24 cellular contexts compared by ENCODE assay signal in genomic region chr1:56922070-56922469, GRCh38. TPM values are rescaled to one million over a fixed set of nuclear protein-coding genes. Genes with fewer than 3 reads are reported as not detected.
DNase-seq lines count a peak whose midpoint lies in the region; ATAC-seq, FAIRE-seq and TF ChIP-seq lines count a peak whose summit lies in the region.
"Had no signal": no experiment of that assay in that cellular context is flagged by ENCODE, and none has a peak within 500 bp of the region (broad histone marks: within the 10 kb centered on the region; RNA-seq: fewer than 3 reads in every experiment).

No MANE protein-coding gene starts in this region.

- H3K27ac Mint-ChIP-seq in stimulated activated naive B cell treated with anti-CD40 and anti-IgM and Interleukin-4, amounts not matched to agents 10 μg/mL and 1 μg/mL and 100 μg/mL, for 72 hours: no peak overlapping the region
- H3K27ac Mint-ChIP-seq in activated CD8-positive, alpha-beta memory T cell treated with anti-CD3 and anti-CD28 coated beads, Interleukin-2, amount 10 ng/mL, durations not matched to agents 7 days and 5 days: no peak overlapping the region
- H3K27ac Mint-ChIP-seq: CD8-positive, alpha-beta T cell; T-helper 17 cell had no signal

- no peaks in the 10 kb centered on the region for H3K9me3 ChIP-seq in GM12878 (replicated peaks; ENCODE audit: control insufficient read depth, insufficient read depth, low read length)
- H3K9me3 ChIP-seq: BLaER1 had no signal

- no peak overlapping the region for H3K4me3 ChIP-seq in GM12878
- H3K4me3 ChIP-seq: BLaER1 had no signal

- CTCF ChIA-PET in GM12878 (lab: Yijun Ruan, JAX): no interaction called here
- CTCF ChIA-PET in activated CD8-positive, alpha-beta memory T cell treated with anti-CD3 and anti-CD28 coated beads, Interleukin-2, amount 10 ng/mL, durations not matched to agents 7 days and 5 days (lab: Charles Lee): no interaction called here

- intact Hi-C loops in GM12878 (cut with micrococcal nuclease; ENCODE audit: unreplicated experiment): no loop called here

- TF ChIP-seq EP300 in GM12878 (IDR thresholded peaks at IDR 0.05; ENCODE audit: borderline replicate concordance in 1 of 2, control insufficient read depth in 1 of 2, low read depth in 2 of 2, low read length in 2 of 2): no peak

- H3K36me3 Mint-ChIP-seq in stimulated activated naive B cell treated with anti-CD40 and anti-IgM and Interleukin-4, amounts not matched to agents 10 μg/mL and 1 μg/mL and 100 μg/mL, for 72 hours: no peaks in the 10 kb centered on the region
- H3K36me3 Mint-ChIP-seq in activated CD8-positive, alpha-beta memory T cell treated with anti-CD3 and anti-CD28 coated beads, Interleukin-2, amount 10 ng/mL, durations not matched to agents 7 days and 5 days: no peaks in the 10 kb centered on the region
- H3K36me3 Mint-ChIP-seq: CD8-positive, alpha-beta T cell had no signal

- TF ChIP-seq RAD21 in GM12878 (IDR thresholded peaks at IDR 0.05; ENCODE audit: insufficient read depth, low read depth, low read length): no peak

- H3K9ac ChIP-seq in GM12878 (ENCODE audit: control insufficient read depth, insufficient read depth, low read length): no peak overlapping the region
- H3K9ac ChIP-seq: BLaER1 had no signal

- H3K27me3 Mint-ChIP-seq in stimulated activated naive B cell treated with anti-CD40 and anti-IgM and Interleukin-4, amounts not matched to agents 10 μg/mL and 1 μg/mL and 100 μg/mL, for 72 hours: peaks cover 0 to 4% of the 10 kb centered on the region in 2 donors
- no peaks in the 10 kb centered on the region for H3K27me3 Mint-ChIP-seq in activated CD8-positive, alpha-beta memory T cell treated with anti-CD3 and anti-CD28 coated beads, Interleukin-2, amount 10 ng/mL, durations not matched to agents 7 days and 5 days

- POLR2A ChIA-PET in GM12878 (lab: Charles Lee): no interaction called here

- RAD21 ChIA-PET in GM12878 (lab: Charles Lee; ENCODE audit: unreplicated experiment): no interaction called here

- no peak overlapping the region for H2AFZ ChIP-seq in GM12878 (ENCODE audit: control insufficient read depth, low read depth, low read length)

- 7% methylated on average over 4 of the region's 4 CpGs for WGBS in GM12878 (ENCODE audit: insufficient coverage, insufficient replicate concordance, low lambda C conversion rate, missing lambda C conversion rate)

- TF ChIP-seq CTCF in GM12878 (IDR thresholded peaks at IDR 0.05 in 2 of 3, conservative IDR thresholded peaks at IDR 0.05 in 1 of 3; ENCODE audit: control insufficient read depth in 2 of 3, extremely low read depth in 1 of 3, insufficient read depth in 1 of 3, low read depth in 3 of 3, low read length in 3 of 3): no peak

- H3K4me1 Mint-ChIP-seq in stimulated activated naive B cell treated with anti-CD40 and anti-IgM and Interleukin-4, amounts not matched to agents 10 μg/mL and 1 μg/mL and 100 μg/mL, for 72 hours: no peaks in the 10 kb centered on the region
- no peaks in the 10 kb centered on the region for H3K4me1 Mint-ChIP-seq in activated CD8-positive, alpha-beta memory T cell treated with anti-CD3 and anti-CD28 coated beads, Interleukin-2, amount 10 ng/mL, durations not matched to agents 7 days and 5 days
- H3K4me1 Mint-ChIP-seq: T-helper 17 cell had no signal

- no peak for FAIRE-seq in GM12878 (lab: Jason Lieb, UNC)
- FAIRE-seq: A204.1, D721Med, GM19239 had no signal

- in situ Hi-C loops in GM12878 (cut with MboI): no loop called here

- H3K36me3 ChIP-seq in GM12878 (ENCODE audit: control insufficient read depth in 2 of 2, insufficient read depth in 2 of 2, low read length in 1 of 2): no peaks in the 10 kb centered on the region
- H3K36me3 ChIP-seq: BLaER1 had no signal

- H3K4me1 ChIP-seq in GM12878 (ENCODE audit: control insufficient read depth, insufficient read depth, low read length): no peaks in the 10 kb centered on the region

- H3K9me3 Mint-ChIP-seq in stimulated activated naive B cell treated with anti-CD40 and anti-IgM and Interleukin-4, amounts not matched to agents 10 μg/mL and 1 μg/mL and 100 μg/mL, for 72 hours: peaks cover 0 to 5% of the 10 kb centered on the region in 2 donors
- no peaks in the 10 kb centered on the region for H3K9me3 Mint-ChIP-seq in activated CD8-positive, alpha-beta memory T cell treated with anti-CD3 and anti-CD28 coated beads, Interleukin-2, amount 10 ng/mL, durations not matched to agents 7 days and 5 days (ENCODE audit: low read depth)
- H3K9me3 Mint-ChIP-seq: CD8-positive, alpha-beta T cell had no signal

- no peaks in the 10 kb centered on the region for H4K20me1 ChIP-seq in GM12878 (ENCODE audit: control insufficient read depth, insufficient read depth)
- H4K20me1 ChIP-seq: BLaER1 had no signal

- H3K27ac ChIP-seq in GM12878 (ENCODE audit: control insufficient read depth, insufficient read depth): no peak overlapping the region
- H3K27ac ChIP-seq: BLaER1 had no signal

- H3K79me2 ChIP-seq in GM12878 (ENCODE audit: control insufficient read depth, insufficient read depth, low read length): no peaks in the 10 kb centered on the region

- ATAC-seq in HG03521 (IDR thresholded peaks at IDR 0.05; ENCODE audit: unreplicated experiment): peak; percentile 45
- peak; percentile 95 for ATAC-seq in GM12878
- ATAC-seq in stimulated activated naive B cell treated with anti-CD40 and anti-IgM and Interleukin-4, amounts not matched to agents 10 μg/mL and 1 μg/mL and 100 μg/mL, for 72 hours (replicated peaks): peak; percentile 49 to 66
- ATAC-seq in activated CD8-positive, alpha-beta memory T cell treated with anti-CD3 and anti-CD28 coated beads, Interleukin-2, amount 10 ng/mL, durations not matched to agents 7 days and 5 days: no peak
- no peak for ATAC-seq in GM19397 (IDR thresholded peaks at IDR 0.05; ENCODE audit: unreplicated experiment)
- ATAC-seq: CD8-positive, alpha-beta T cell; HCT116; SK-N-SH treated with all-trans-retinoic acid at 6 μM for 48 hours; T-helper 17 cell had no signal

- DNase-seq in SKM-1 treated with dmso at 0.1 percent for 144 hours (lab: John Stamatoyannopoulos, UW; ENCODE audit: unreplicated experiment) (peak; percentile 32), SKM-1 (lab: John Stamatoyannopoulos, UW; ENCODE audit: unreplicated experiment) (no peak), GM12878 (ENCODE audit: low read depth, low spot score) (no peak), activated gamma-delta T cell treated with Interleukin-2 at 50 U/mL for 16 hours (no peak)
- no peak for DNase-seq in stimulated activated naive B cell treated with anti-CD40 and anti-IgM and Interleukin-4, amounts not matched to agents 10 μg/mL and 1 μg/mL and 100 μg/mL, for 72 hours
- no peak for DNase-seq in activated CD8-positive, alpha-beta memory T cell treated with anti-CD3 and anti-CD28 coated beads, Interleukin-2, amount 10 ng/mL, durations not matched to agents 7 days and 5 days
- DNase-seq: CD8-positive, alpha-beta T cell; DND-41; GDM1; Kasumi-1; MM.1S; NCI-H146; NCI-H2081; NCI-H510A; SHP77; T-helper 17 cell had no signal

- BruUV-seq in GM12878 (replicated peaks; lab: Mats Ljungman, UMichigan): no TSS peak

- SMC1A ChIA-PET in GM12878 (lab: Charles Lee; ENCODE audit: uncharacterized antibody, unreplicated experiment): no interaction called here

- no peak for TF ChIP-seq POLR2A in GM12878 (IDR thresholded peaks at IDR 0.05; ENCODE audit: low read depth, low read length)

- no peaks in the 10 kb centered on the region; a peak in 1 of 4 replicates for H3K27me3 ChIP-seq in GM12878 (replicated peaks in 1 of 2; ENCODE audit: control insufficient read depth in 2 of 2, insufficient read depth in 2 of 2, low read length in 1 of 2)
- H3K27me3 ChIP-seq: BLaER1 had no signal

- H3K4me2 ChIP-seq in GM12878 (ENCODE audit: control insufficient read depth, insufficient read depth): no peak overlapping the region
- H3K4me2 ChIP-seq: BLaER1 had no signal

- H3K4me3 Mint-ChIP-seq in stimulated activated naive B cell treated with anti-CD40 and anti-IgM and Interleukin-4, amounts not matched to agents 10 μg/mL and 1 μg/mL and 100 μg/mL, for 72 hours: no peak overlapping the region
- no peak overlapping the region for H3K4me3 Mint-ChIP-seq in activated CD8-positive, alpha-beta memory T cell treated with anti-CD3 and anti-CD28 coated beads, Interleukin-2, amount 10 ng/mL, durations not matched to agents 7 days and 5 days
- H3K4me3 Mint-ChIP-seq: CD8-positive, alpha-beta T cell; T-helper 17 cell had no signal

TF ChIP-seq in GM12878, 131 proteins besides CTCF, POLR2A, EP300 and RAD21 (continues in another document):
- peak; percentile 80 for TF ChIP-seq ATF7 (IDR thresholded peaks at IDR 0.05; ENCODE audit: low read depth)
- no peak for TF ChIP-seq MTA3 (IDR thresholded peaks at IDR 0.05; ENCODE audit: borderline replicate concordance, low read length)

RNA-seq across cellular contexts. Expression of gene C8B, which starts 43.7 kb away (rescaled TPM):
- not detected in 2 replicates for total RNA-seq in GM12878 (2013; cell fraction: nucleolus; rRNA removed)
- total RNA-seq in GM12878 (2014; rRNA removed): not detected in 2 replicates
- not detected in 2 replicates for total RNA-seq in GM12878 (2014; rRNA removed; fragmentation: Illumina TruSeq; extraction: Trizol)
- not detected in 2 replicates for total RNA-seq in GM12878 (2021)
- not detected for polyA plus RNA-seq in GM12878 (2011; ENCODE audit: low read depth)
- not detected in 2 replicates for polyA plus RNA-seq in GM12878 (2011; rRNA removed)
- polyA plus RNA-seq in GM12878 (2011; cell fraction: cytosol; rRNA removed): not detected in 2 replicates
- polyA plus RNA-seq in GM12878 (2011; cell fraction: nucleus; rRNA removed): not detected in 2 replicates
- not detected in 2 replicates for polyA plus RNA-seq in GM12878 (2012)
- polyA plus RNA-seq in GM12878 (2014; fragmentation: Illumina TruSeq; extraction: Trizol): not detected in 2 replicates
- polyA plus RNA-seq in GM12878 (2014; fragmentation: Nextera tagmentation; extraction: Ambion mirVana): not detected
- not detected in 2 replicates for polyA plus RNA-seq in GM12878 (2014; rRNA removed)
- not detected for polyA plus RNA-seq in GM12878 (2016; fragmentation: Nextera tagmentation; extraction: Ambion mirVana)
- not detected in 2 replicates for polyA minus RNA-seq in GM12878 (2011; rRNA and poly(A)+ RNA removed)
- polyA minus RNA-seq in GM12878 (2011; cell fraction: cytosol; rRNA and poly(A)+ RNA removed): not detected in 2 replicates
- not detected in 2 replicates for polyA minus RNA-seq in GM12878 (2011; cell fraction: nucleus; rRNA and poly(A)+ RNA removed)
- not detected for total RNA-seq in activated CD8-positive, alpha-beta memory T cell treated with anti-CD3 and anti-CD28 coated beads, Interleukin-2, amount 10 ng/mL, durations not matched to agents 7 days and 5 days
- total RNA-seq: CD8-positive, alpha-beta T cell; T-helper 17 cell had no signal

Comparison
In these comparisons a context has a peak if more than half of its experiments do, and no peak if none do; other contexts are left out.
1. ATAC-seq: peak in HG03521 (single experiment), GM12878 (single experiment) and stimulated activated naive B cell treated with anti-CD40 and anti-IgM and Interleukin-4, amounts not matched to agents 10 μg/mL and 1 μg/mL and 100 μg/mL, for 72 hours (2 of 2); none in activated CD8-positive, alpha-beta memory T cell treated with anti-CD3 and anti-CD28 coated beads, Interleukin-2, amount 10 ng/mL, durations not matched to agents 7 days and 5 days (single experiment) and GM19397 (single experiment).